Comparison of ENCODE assay signal across 9 cellular contexts in the genomic region with DNA sequence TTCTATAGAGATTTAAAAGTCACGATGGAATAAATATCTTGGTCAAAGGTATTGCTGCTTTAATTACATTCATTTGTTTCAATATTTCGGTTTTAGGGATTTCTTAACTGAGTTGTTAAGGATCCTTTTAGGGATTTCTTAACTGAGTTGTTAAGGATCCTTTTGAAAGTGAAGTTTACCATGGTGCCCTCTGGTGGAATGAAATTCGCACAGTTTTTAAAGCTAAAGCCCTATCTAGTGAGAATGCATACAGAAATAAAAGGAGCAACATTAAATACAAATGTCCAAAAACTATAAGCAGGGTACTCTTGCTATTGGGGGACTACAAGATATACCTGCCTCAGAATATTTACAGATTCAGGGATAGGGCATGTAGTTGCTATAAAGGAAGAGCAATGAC.
DNase-seq lines count a peak whose midpoint lies in the region; ATAC-seq and TF ChIP-seq lines count a peak whose summit lies in the region.
"Had no signal": no experiment of that assay in that cellular context is flagged by ENCODE, and none has a peak within 500 bp of the region (broad histone marks: within the 10 kb centered on the region; RNA-seq: fewer than 3 reads in every experiment).

No MANE protein-coding gene starts in this region.

- H3K27me3 ChIP-seq in CD8-positive, alpha-beta T cell (ENCODE audit: insufficient read depth, low read length), result no peaks in the 10 kb centered on the region
- no peaks in the 10 kb centered on the region for H3K27me3 ChIP-seq in HCT116 (ENCODE audit: insufficient read depth, low read length)
- H3K27me3 ChIP-seq: ovary had no signal

- H3K4me3 Mint-ChIP-seq in CD8-positive, alpha-beta T cell, result no peak overlapping the region

- H3K4me2 ChIP-seq in HCT116 (ENCODE audit: low read length), result no peak overlapping the region

- H2AFZ ChIP-seq in HCT116 (ENCODE audit: low read depth, low read length, poor library complexity, severe bottlenecking), result peak overlapping the region; percentile 63

- POLR2A ChIA-PET in CD8-positive, alpha-beta T cell (lab: Charles Lee), result interaction anchor here (0.6 to 5.3 kb wide), 5 partner anchors 298 to 540 kb away, joined by 3 to 57 read pairs (median 3); a partner anchor contains a TSS
- POLR2A ChIA-PET in HCT116 (lab: Charles Lee), result interaction anchor here (1.0 to 3.4 kb wide), 2 partner anchors 12 to 527 kb away, joined by 3 to 16 read pairs; a partner anchor contains a TSS

- H3K4me1 Mint-ChIP-seq in CD8-positive, alpha-beta T cell (ENCODE audit: low read depth), result peaks cover 24% of the 10 kb centered on the region

- RAD21 ChIA-PET in HCT116 (lab: Charles Lee; ENCODE audit: low non-redundant PET in 1 of 2, low total read pairs in 2 of 2, uncharacterized antibody in 2 of 2, unreplicated experiment in 2 of 2), result interaction anchor here (0.8 to 1.3 kb wide), 4 partner anchors 13 to 526 kb away, joined by 3 to 4 read pairs (median 3); a partner anchor contains a TSS

- H3K79me2 ChIP-seq in HCT116 (ENCODE audit: insufficient read depth, low read length), result no peaks in the 10 kb centered on the region

- no peaks in the 10 kb centered on the region for H4K20me1 ChIP-seq in HCT116 (ENCODE audit: insufficient read depth)

- H3K27ac Mint-ChIP-seq in CD8-positive, alpha-beta T cell, result no peak overlapping the region

- no TSS peak for BruUV-seq in HCT116 (replicated peaks; lab: Mats Ljungman, UMichigan)

- TF ChIP-seq POLR2A in HCT116 (IDR thresholded peaks at IDR 0.05; ENCODE audit: borderline replicate concordance, extremely low read depth, insufficient read depth, insufficient read length), result no peak

- DNase-seq in CD8-positive, alpha-beta T cell, result peak in 4 of 7 experiments; percentile 5 to 31 (median 20)
- no peak for DNase-seq in HCT116 (ENCODE audit: low read depth, low spot score)
- peak; percentile 49 for DNase-seq in fibroblast of the conjunctiva (ENCODE audit: low read depth)
- DNase-seq in retina, result peak; percentile 22
- no peak for DNase-seq in ecto neural progenitor cell (ENCODE audit: low spot score)

- CTCF ChIA-PET in CD8-positive, alpha-beta T cell (lab: Charles Lee), result interaction anchor here (0.7 to 6.9 kb wide), 32 partner anchors 10 to 733 kb away, joined by 3 to 66 read pairs (median 4); a partner anchor contains a TSS
- CTCF ChIA-PET in HCT116 (lab: Charles Lee), result interaction anchor here (1.0 to 2.8 kb wide), 14 partner anchors 10 to 539 kb away, joined by 3 to 20 read pairs (median 10); a partner anchor contains a TSS

- no peaks in the 10 kb centered on the region for H3K27me3 Mint-ChIP-seq in CD8-positive, alpha-beta T cell (ENCODE audit: low read depth)

- no peak overlapping the region for H3K27ac ChIP-seq in CD8-positive, alpha-beta T cell (ENCODE audit: low read depth, low read length)
- H3K27ac ChIP-seq in HCT116 (ENCODE audit: low read depth, low read length), result no peak overlapping the region
- H3K27ac ChIP-seq: ovary had no signal

- no peaks in the 10 kb centered on the region for H3K9me2 ChIP-seq in HCT116 (ENCODE audit: insufficient read depth)

- TF ChIP-seq RAD21 in HCT116 (IDR thresholded peaks at IDR 0.05; ENCODE audit: low read depth), result peak; percentile 78

- TF ChIP-seq CTCF in CD8-positive, alpha-beta T cell (IDR thresholded peaks at IDR 0.05), result peak; percentile 58
- TF ChIP-seq CTCF in HCT116 (IDR thresholded peaks at IDR 0.05 in 2 of 3, conservative IDR thresholded peaks at IDR 0.05 in 1 of 3; ENCODE audit: borderline replicate concordance in 1 of 3, insufficient read depth in 1 of 3, low read depth in 2 of 3, low read length in 2 of 3), result peak; percentile 55 to 67 (median 65); a peak in 5 of 6 replicates

- no peaks in the 10 kb centered on the region for H3K9me3 Mint-ChIP-seq in CD8-positive, alpha-beta T cell

- no peak for ATAC-seq in CD8-positive, alpha-beta T cell
- ATAC-seq in HCT116, result no peak
- peak; percentile 41 for ATAC-seq in SK-N-SH treated with all-trans-retinoic acid at 6 μM for 48 hours
- no peak for ATAC-seq in HG02678 (IDR thresholded peaks at IDR 0.05; ENCODE audit: unreplicated experiment)
- no peak for ATAC-seq in GM21529 (IDR thresholded peaks at IDR 0.05; ENCODE audit: unreplicated experiment)

- H3K36me3 ChIP-seq in CD8-positive, alpha-beta T cell (ENCODE audit: insufficient read depth, low read length), result no peaks in the 10 kb centered on the region
- no peaks in the 10 kb centered on the region for H3K36me3 ChIP-seq in HCT116 (ENCODE audit: control insufficient read depth in 1 of 2, insufficient read depth in 2 of 2, low read length in 2 of 2)
- H3K36me3 ChIP-seq: ovary had no signal

- no peak overlapping the region for H3K9ac ChIP-seq in HCT116 (ENCODE audit: low read length)

- H3K4me1 ChIP-seq in CD8-positive, alpha-beta T cell (ENCODE audit: insufficient read depth, low read length), result peaks cover 61% of the 10 kb centered on the region
- H3K4me1 ChIP-seq in HCT116 (ENCODE audit: control insufficient read depth in 1 of 2, insufficient read depth in 2 of 2, low read length in 2 of 2), result peaks cover 26 to 30% of the 10 kb centered on the region in 2 experiments

- intact Hi-C loops in CD8-positive, alpha-beta T cell (cut with DNase I, micrococcal nuclease), result loop anchor here (1.0 to 10.0 kb wide), 11 partner anchors 42 to 855 kb away; a partner anchor contains a TSS
- intact Hi-C loops in HCT116 (cut with micrococcal nuclease), result loop anchor here (1.0 to 10.0 kb wide), 2 partner anchors 271 to 855 kb away; no protein-coding TSS in a partner anchor

- no peak overlapping the region for H3K4me3 ChIP-seq in CD8-positive, alpha-beta T cell (ENCODE audit: low read depth, low read length)
- H3K4me3 ChIP-seq in HCT116 (replicated peaks in 1 of 2; ENCODE audit: low read depth in 1 of 2, low read length in 2 of 2), result no peak overlapping the region
- H3K4me3 ChIP-seq: ovary had no signal

- H3K9me3 ChIP-seq in CD8-positive, alpha-beta T cell (ENCODE audit: low read length), result no peaks in the 10 kb centered on the region
- no peaks in the 10 kb centered on the region for H3K9me3 ChIP-seq in HCT116 (ENCODE audit: control insufficient read depth in 1 of 2, insufficient read depth in 1 of 2, low read depth in 1 of 2, low read length in 2 of 2)
- H3K9me3 ChIP-seq: ovary had no signal

- no peaks in the 10 kb centered on the region for H3K36me3 Mint-ChIP-seq in CD8-positive, alpha-beta T cell

TF ChIP-seq in HCT116, 20 proteins besides CTCF, POLR2A, EP300 and RAD21:
- TF ChIP-seq EZH2 (IDR thresholded peaks at IDR 0.05), result no peak
- no peak for TF ChIP-seq TCF7L2 (IDR thresholded peaks at IDR 0.05; ENCODE audit: borderline replicate concordance, extremely low read depth, insufficient read depth, insufficient read length)
- TF ChIP-seq, protein P1, sequence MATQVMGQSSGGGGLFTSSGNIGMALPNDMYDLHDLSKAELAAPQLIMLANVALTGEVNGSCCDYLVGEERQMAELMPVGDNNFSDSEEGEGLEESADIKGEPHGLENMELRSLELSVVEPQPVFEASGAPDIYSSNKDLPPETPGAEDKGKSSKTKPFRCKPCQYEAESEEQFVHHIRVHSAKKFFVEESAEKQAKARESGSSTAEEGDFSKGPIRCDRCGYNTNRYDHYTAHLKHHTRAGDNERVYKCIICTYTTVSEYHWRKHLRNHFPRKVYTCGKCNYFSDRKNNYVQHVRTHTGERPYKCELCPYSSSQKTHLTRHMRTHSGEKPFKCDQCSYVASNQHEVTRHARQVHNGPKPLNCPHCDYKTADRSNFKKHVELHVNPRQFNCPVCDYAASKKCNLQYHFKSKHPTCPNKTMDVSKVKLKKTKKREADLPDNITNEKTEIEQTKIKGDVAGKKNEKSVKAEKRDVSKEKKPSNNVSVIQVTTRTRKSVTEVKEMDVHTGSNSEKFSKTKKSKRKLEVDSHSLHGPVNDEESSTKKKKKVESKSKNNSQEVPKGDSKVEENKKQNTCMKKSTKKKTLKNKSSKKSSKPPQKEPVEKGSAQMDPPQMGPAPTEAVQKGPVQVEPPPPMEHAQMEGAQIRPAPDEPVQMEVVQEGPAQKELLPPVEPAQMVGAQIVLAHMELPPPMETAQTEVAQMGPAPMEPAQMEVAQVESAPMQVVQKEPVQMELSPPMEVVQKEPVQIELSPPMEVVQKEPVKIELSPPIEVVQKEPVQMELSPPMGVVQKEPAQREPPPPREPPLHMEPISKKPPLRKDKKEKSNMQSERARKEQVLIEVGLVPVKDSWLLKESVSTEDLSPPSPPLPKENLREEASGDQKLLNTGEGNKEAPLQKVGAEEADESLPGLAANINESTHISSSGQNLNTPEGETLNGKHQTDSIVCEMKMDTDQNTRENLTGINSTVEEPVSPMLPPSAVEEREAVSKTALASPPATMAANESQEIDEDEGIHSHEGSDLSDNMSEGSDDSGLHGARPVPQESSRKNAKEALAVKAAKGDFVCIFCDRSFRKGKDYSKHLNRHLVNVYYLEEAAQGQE (IDR thresholded peaks at IDR 0.05; ENCODE audit: low read depth), result no peak

TF ChIP-seq in SK-N-SH treated with all-trans-retinoic acid at 6 μM for 48 hours, 23 proteins besides CTCF, POLR2A, EP300 and RAD21:
- TF ChIP-seq ZNF70 (CRISPR knock-in tag; IDR thresholded peaks at IDR 0.05), result no peak
- TF ChIP-seq GLIS3 (CRISPR knock-in tag; IDR thresholded peaks at IDR 0.05), result no peak
- TF ChIP-seq ESRRG (CRISPR knock-in tag; IDR thresholded peaks at IDR 0.05), result no peak

Comparison
In these comparisons a context has a peak if more than half of its experiments do, and no peak if none do; other contexts are left out.
1. DNase-seq: peak in CD8-positive, alpha-beta T cell (4 of 7), fibroblast of the conjunctiva (single experiment) and retina (single experiment); none in HCT116 (single experiment) and ecto neural progenitor cell (single experiment).